ENCODE assay signal across 1 cellular context in the genomic region with DNA sequence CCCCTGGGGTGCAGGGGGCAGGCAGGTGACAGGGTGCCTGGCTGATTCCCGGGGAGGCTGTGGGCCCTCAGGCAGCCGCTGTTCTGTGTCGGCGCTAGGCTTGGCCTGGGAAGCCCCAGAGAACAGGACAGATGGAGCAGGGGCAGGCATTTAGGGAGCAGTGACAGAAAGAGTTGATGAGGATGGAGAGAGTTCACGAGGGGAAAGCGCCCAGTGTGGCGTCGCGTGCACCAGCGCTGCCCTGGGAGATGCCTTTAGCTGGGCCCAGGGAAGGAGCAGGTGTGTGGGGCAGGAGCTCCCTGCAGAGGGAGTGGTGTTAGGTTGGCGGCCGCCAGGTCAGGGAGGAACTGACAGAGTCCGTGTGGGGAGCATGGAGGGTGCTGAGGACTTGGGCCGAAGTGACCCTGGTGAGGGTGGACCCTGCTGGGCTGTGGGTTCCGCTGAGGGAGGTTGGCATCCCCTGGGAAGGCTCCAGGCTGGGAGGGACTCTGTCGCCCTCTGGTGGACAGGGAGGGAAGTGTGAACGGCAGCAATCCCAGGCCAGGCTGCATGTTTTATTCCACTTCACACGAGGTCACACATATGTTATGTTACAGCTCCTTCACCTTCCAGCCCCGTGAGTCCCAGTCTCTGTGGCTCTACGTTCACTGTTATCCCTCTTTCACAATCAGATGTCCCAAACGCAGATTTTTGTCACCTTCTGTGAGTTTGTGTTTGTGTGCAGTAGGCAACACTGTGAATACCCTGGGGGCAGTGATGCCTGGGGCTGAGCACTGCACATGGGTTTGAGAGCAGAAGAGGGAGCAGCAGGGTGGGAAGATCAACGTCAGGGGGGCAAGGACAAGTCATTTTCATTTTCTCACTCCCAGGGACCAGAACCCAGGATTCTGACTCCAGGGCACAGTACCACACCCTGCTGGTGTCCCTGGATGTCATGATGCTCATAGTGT.
TF ChIP-seq lines count a peak whose summit lies in the region.

No MANE protein-coding gene starts in this region.

TF ChIP-seq in HCT116, 20 proteins besides CTCF, POLR2A, EP300 and RAD21 (continued from another document):
- TF ChIP-seq, protein P1, sequence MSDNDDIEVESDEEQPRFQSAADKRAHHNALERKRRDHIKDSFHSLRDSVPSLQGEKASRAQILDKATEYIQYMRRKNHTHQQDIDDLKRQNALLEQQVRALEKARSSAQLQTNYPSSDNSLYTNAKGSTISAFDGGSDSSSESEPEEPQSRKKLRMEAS (IDR thresholded peaks at IDR 0.05): peak; percentile 81
